Comparison of ENCODE assay signal across 1 cellular context in genomic region chr1:84347547-84348239, GRCh38.
TF ChIP-seq lines count a peak whose summit lies in the region.

No MANE protein-coding gene starts in this region.

TF ChIP-seq in SK-N-SH, 30 proteins besides CTCF, POLR2A, EP300 and RAD21 (continued from another document):
- TF ChIP-seq IRF3 (IDR thresholded peaks at IDR 0.05; ENCODE audit: low read depth, low read length) (no peak; the same call in 1 of the 2 replicates), MEF2A (IDR thresholded peaks at IDR 0.05; ENCODE audit: borderline replicate concordance, low read depth) (no peak), RFX5 (IDR thresholded peaks at IDR 0.05; ENCODE audit: low read length) (no peak), PBX3 (IDR thresholded peaks at IDR 0.05) (no peak), REST (IDR thresholded peaks at IDR 0.05; ENCODE audit: low read depth, low read length) (no peak), ZBTB33 (IDR thresholded peaks at IDR 0.05; ENCODE audit: borderline replicate concordance, low read depth) (no peak)
TF ChIP-seq in SK-N-SH: peak in this region for 0.
